ENCODE assay signal across 9 cellular contexts in genomic region chr16:23826528-23827244, GRCh38. TPM values are rescaled to one million over a fixed set of nuclear protein-coding genes. Genes with fewer than 3 reads are reported as not detected.
DNase-seq lines count a peak whose midpoint lies in the region; ATAC-seq and TF ChIP-seq lines count a peak whose summit lies in the region.
"Had no signal": no experiment of that assay in that cellular context is flagged by ENCODE, and none has a peak within 500 bp of the region (broad histone marks: within the 10 kb centered on the region; RNA-seq: fewer than 3 reads in every experiment).

No MANE protein-coding gene starts in this region.

- peak overlapping the region; percentile 89 to 96 (median 94) for H3K27ac Mint-ChIP-seq in CD14-positive monocyte
- H3K27ac Mint-ChIP-seq in activated naive CD8-positive, alpha-beta T cell: peak overlapping the region; percentile 91

- H3K9me3 Mint-ChIP-seq in CD14-positive monocyte: peaks cover 0 to 17% (median 11%) of the 10 kb centered on the region in 7 donors
- H3K9me3 Mint-ChIP-seq in activated naive CD8-positive, alpha-beta T cell (ENCODE audit: low read depth): peaks cover 7% of the 10 kb centered on the region

- H3K27me3 Mint-ChIP-seq in CD14-positive monocyte (ENCODE audit: low read depth in 3 of 3): peaks cover 0 to 6% (median 6%) of the 10 kb centered on the region in 3 donors
- no peaks in the 10 kb centered on the region for H3K27me3 Mint-ChIP-seq in activated naive CD8-positive, alpha-beta T cell

- no peaks in the 10 kb centered on the region for H3K36me3 Mint-ChIP-seq in CD14-positive monocyte
- H3K36me3 Mint-ChIP-seq in activated naive CD8-positive, alpha-beta T cell: peaks cover 5% of the 10 kb centered on the region

- no peak overlapping the region for H3K4me3 ChIP-seq in HL-60 (replicated peaks; ENCODE audit: insufficient read depth, low read length)

- intact Hi-C loops in CD14-positive monocyte (cut with micrococcal nuclease): no loop called here

- ATAC-seq in GM19395 (IDR thresholded peaks at IDR 0.05; ENCODE audit: unreplicated experiment) (peak; percentile 82), HG03039 (IDR thresholded peaks at IDR 0.05; ENCODE audit: unreplicated experiment) (no peak)

- TF ChIP-seq CTCF in CD14-positive monocyte (IDR thresholded peaks at IDR 0.05): no peak
- TF ChIP-seq CTCF in HL-60 (IDR thresholded peaks at IDR 0.05; ENCODE audit: insufficient read depth, low read length): no peak

- no peaks in the 10 kb centered on the region for H3K27me3 ChIP-seq in HL-60 (ENCODE audit: insufficient read depth, poor library complexity, severe bottlenecking)

- DNase-seq in CD14-positive monocyte (ENCODE audit: low spot score) (peak; percentile 65), HL-60 (ENCODE audit: low read depth in 1 of 2, low spot score in 1 of 2) (peak; percentile 92), epidermal melanocyte (ENCODE audit: insufficient read length, low spot score) (no peak), middle frontal gyrus (ENCODE audit: extremely low spot score, low spot score) (no peak), NCI-H526 (lab: John Stamatoyannopoulos, UW) (no peak)
- DNase-seq: EL had no signal

- H3K27ac ChIP-seq in HL-60 (replicated peaks): peak overlapping the region; percentile 71

- H3K4me1 Mint-ChIP-seq in CD14-positive monocyte: peaks cover 34% of the 10 kb centered on the region
- H3K4me1 Mint-ChIP-seq in activated naive CD8-positive, alpha-beta T cell (ENCODE audit: low read depth): peaks cover 33% of the 10 kb centered on the region

- peak overlapping the region; percentile 57 to 82 for H3K4me3 Mint-ChIP-seq in CD14-positive monocyte
- H3K4me3 Mint-ChIP-seq in activated naive CD8-positive, alpha-beta T cell: peak overlapping the region; percentile 65

RNA-seq across cellular contexts. Expression of gene PRKCB, which starts 9.1 kb away (rescaled TPM):
- 10 to 100 TPM; 57.4 to 87.4 TPM for polyA plus RNA-seq in CD14-positive monocyte

Comparison
In these comparisons a context has a peak if more than half of its experiments do, and no peak if none do; other contexts are left out.
1. DNase-seq: peak in CD14-positive monocyte (single experiment) and HL-60 (2 of 2); none in epidermal melanocyte (single experiment), middle frontal gyrus (single experiment) and NCI-H526 (0 of 2).